In the genomic region with DNA sequence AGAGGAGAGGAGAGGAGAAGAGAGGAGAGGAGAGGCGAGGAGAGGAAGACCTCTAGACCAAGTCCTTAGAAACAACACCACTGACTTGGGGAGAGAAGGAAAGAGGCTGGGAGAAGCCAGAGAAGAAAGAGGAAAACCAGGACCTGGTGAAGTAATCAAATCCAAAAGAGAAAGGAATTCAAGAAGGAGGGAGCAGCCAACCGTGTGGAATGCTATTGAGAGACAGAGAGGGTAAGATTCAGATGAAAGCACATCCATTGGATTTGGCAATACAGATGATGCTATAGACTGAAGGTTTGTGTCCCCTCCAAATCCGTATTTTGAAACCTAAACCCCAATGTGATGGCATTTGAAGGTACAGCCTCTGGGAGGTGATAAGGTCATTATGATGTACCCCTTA, we compare ENCODE assay signal across 23 cellular contexts. TPM values are rescaled to one million over a fixed set of nuclear protein-coding genes. Genes with fewer than 3 reads are reported as not detected.
A peak's percentile ranks its signal among the peaks of the same experiment; 100 is the strongest.
DNase-seq lines count a peak whose midpoint lies in the region; ATAC-seq, FAIRE-seq and TF ChIP-seq lines count a peak whose summit lies in the region.
"Had no signal": no experiment of that assay in that cellular context is flagged by ENCODE, and none has a peak within 500 bp of the region (broad histone marks: within the 10 kb centered on the region; RNA-seq: fewer than 3 reads in every experiment).

No MANE protein-coding gene starts in this region.

- peak overlapping the region; percentile 33 for H3K27ac Mint-ChIP-seq in nephron progenitor cell
- H3K27ac Mint-ChIP-seq: B cell; CD4-positive, alpha-beta T cell; CD8-positive, alpha-beta memory T cell had no signal

- ATAC-seq in HG03469 (IDR thresholded peaks at IDR 0.05; ENCODE audit: unreplicated experiment) (no peak), GM18511 (IDR thresholded peaks at IDR 0.05; ENCODE audit: unreplicated experiment) (no peak), upper lobe of right lung (no peak)

- FAIRE-seq in bronchial epithelial cell (lab: Jason Lieb, UNC) (peak; percentile 7), kidney (lab: Jason Lieb, UNC) (no peak)
- FAIRE-seq: D721Med, GM12891, GM18507 had no signal

- no peak overlapping the region for H3K4me3 Mint-ChIP-seq in nephron progenitor cell
- H3K4me3 Mint-ChIP-seq: B cell; CD4-positive, alpha-beta T cell; CD8-positive, alpha-beta memory T cell had no signal

- no peaks in the 10 kb centered on the region for H3K27me3 ChIP-seq in bronchial epithelial cell (ENCODE audit: control insufficient read depth, insufficient read depth, low read length)
- no peaks in the 10 kb centered on the region for H3K27me3 ChIP-seq in upper lobe of right lung
- H3K27me3 ChIP-seq: BLaER1 had no signal

- H3K27ac ChIP-seq in kidney (ENCODE audit: low read depth in 2 of 2, low read length in 2 of 2) (no peak overlapping the region), upper lobe of right lung (no peak overlapping the region)
- H3K27ac ChIP-seq: BLaER1, C4-2B had no signal

- H3K36me3 Mint-ChIP-seq in nephron progenitor cell (ENCODE audit: low read depth) = no peaks in the 10 kb centered on the region
- H3K36me3 Mint-ChIP-seq: CD8-positive, alpha-beta memory T cell had no signal

- H3K4me3 ChIP-seq in bronchial epithelial cell (ENCODE audit: low read depth, low read length) (no peak overlapping the region), kidney (ENCODE audit: low read length in 2 of 2) (no peak overlapping the region), upper lobe of right lung (no peak overlapping the region)
- H3K4me3 ChIP-seq: BLaER1 had no signal

- intact Hi-C loops in kidney (cut with DNase I) (no loop called here), upper lobe of right lung (cut with DNase I) (no loop called here)

- H3K4me1 ChIP-seq in kidney (ENCODE audit: control insufficient read depth in 1 of 2, insufficient read depth in 1 of 2, low read depth in 1 of 2, low read length in 2 of 2) (peaks cover 15 to 24% of the 10 kb centered on the region in 2 donors), upper lobe of right lung (no peaks in the 10 kb centered on the region)
- H3K4me1 ChIP-seq: BLaER1 had no signal

- no peaks in the 10 kb centered on the region for H3K36me3 ChIP-seq in bronchial epithelial cell (ENCODE audit: control insufficient read depth, insufficient read depth, low read length)
- peaks cover 0 to 11% of the 10 kb centered on the region in 2 donors for H3K36me3 ChIP-seq in kidney (ENCODE audit: control insufficient read depth in 1 of 2, insufficient read depth in 2 of 2, low read length in 2 of 2)
- no peaks in the 10 kb centered on the region for H3K36me3 ChIP-seq in upper lobe of right lung

- no peak for TF ChIP-seq CTCF in bronchial epithelial cell (IDR thresholded peaks at IDR 0.05; ENCODE audit: insufficient read depth, low read length, severe bottlenecking)
- TF ChIP-seq CTCF in nephron progenitor cell (IDR thresholded peaks at IDR 0.05) = no peak
- no peak for TF ChIP-seq CTCF in kidney (IDR thresholded peaks at IDR 0.05; ENCODE audit: borderline replicate concordance, extremely low read depth, insufficient read depth)
- no peak for TF ChIP-seq CTCF in upper lobe of right lung (IDR thresholded peaks at IDR 0.05)

- DNase-seq in bronchial epithelial cell (ENCODE audit: low read depth) = no peak
- DNase-seq in kidney tubule cell (ENCODE audit: low spot score) = peak; percentile 74
- DNase-seq in nephron progenitor cell = no peak
- no peak for DNase-seq in kidney
- DNase-seq in upper lobe of right lung = no peak
- DNase-seq: CD4-positive, alpha-beta T cell; CD8-positive, alpha-beta memory T cell; DMS 273 treated with DMSO at 0.1 percent for 48 hours; DMS79; EL; GDM1; GOT3; H7; HCEC 1CT had no signal

- no peak overlapping the region for H3K9ac ChIP-seq in kidney (ENCODE audit: low read length in 2 of 2)
- H3K9ac ChIP-seq: BLaER1 had no signal

- H3K9me3 ChIP-seq in kidney (ENCODE audit: control insufficient read depth in 1 of 2, low read length in 2 of 2) (no peaks in the 10 kb centered on the region), upper lobe of right lung (no peaks in the 10 kb centered on the region)

- no peaks in the 10 kb centered on the region for H3K9me3 Mint-ChIP-seq in nephron progenitor cell
- H3K9me3 Mint-ChIP-seq: CD4-positive, alpha-beta T cell had no signal

- peaks cover 9% of the 10 kb centered on the region for H3K27me3 Mint-ChIP-seq in nephron progenitor cell (ENCODE audit: low read depth, poor library complexity)
- H3K27me3 Mint-ChIP-seq: B cell had no signal

- peaks cover 36% of the 10 kb centered on the region for H3K4me1 Mint-ChIP-seq in nephron progenitor cell
- H3K4me1 Mint-ChIP-seq: B cell; CD8-positive, alpha-beta memory T cell had no signal

RNA-seq across cellular contexts. Expression of a gene that starts 50.7 kb away (rescaled TPM):
- total RNA-seq in bronchial epithelial cell (9.2 and 12.4 TPM in 2 replicates), kidney (84.6 TPM), upper lobe of right lung (0.81 TPM)
- polyA plus RNA-seq in kidney (ENCODE audit: insufficient read depth, low read depth, low replicate concordance) = 90.3 TPM
- total RNA-seq: A172; CD4-positive, alpha-beta T cell had no signal
- polyA plus RNA-seq: CD8-positive, alpha-beta memory T cell had no signal
